In genomic region chr9:99197124-99197630, GRCh38 we compare ENCODE assay signal across 10 cellular contexts.
"Had no signal": no experiment of that assay in that cellular context is flagged by ENCODE, and none has a peak within 500 bp of the region (broad histone marks: within the 10 kb centered on the region; RNA-seq: fewer than 3 reads in every experiment).

No MANE protein-coding gene starts in this region.

- H3K27me3 ChIP-seq: right atrium auricular region, transverse colon had no signal

- H3K4me1 ChIP-seq: right atrium auricular region, transverse colon had no signal

- DNase-seq: activated CD4-positive, alpha-beta T cell treated with anti-CD3 and anti-CD28 coated beads, Interleukin-2, amount 10 ng/mL, durations not matched to agents 7 days and 5 days; activated naive CD4-positive, alpha-beta T cell treated with anti-CD3 and anti-CD28 coated beads, Interleukin-2, amount 50 U/mL, for 16 hours; central memory CD4-positive, alpha-beta T cell; dermis blood vessel endothelial cell; left cardiac atrium; small intestine; transverse colon had no signal

- ATAC-seq: left cardiac atrium; natural killer cell treated with Interleukin-12 subunit alpha and Interleukin-12 subunit beta and Interleukin-15 and Interleukin-18, amount 100 ng/mL, for 72 hours had no signal

- H3K36me3 ChIP-seq: right atrium auricular region, transverse colon had no signal

- H3K27ac ChIP-seq: right atrium auricular region, transverse colon had no signal

- H3K4me3 ChIP-seq: lung, right atrium auricular region, transverse colon had no signal

- H3K9me3 ChIP-seq: right atrium auricular region, transverse colon had no signal

- FAIRE-seq: small intestine had no signal
